10 cellular contexts compared by ENCODE assay signal in the genomic region with DNA sequence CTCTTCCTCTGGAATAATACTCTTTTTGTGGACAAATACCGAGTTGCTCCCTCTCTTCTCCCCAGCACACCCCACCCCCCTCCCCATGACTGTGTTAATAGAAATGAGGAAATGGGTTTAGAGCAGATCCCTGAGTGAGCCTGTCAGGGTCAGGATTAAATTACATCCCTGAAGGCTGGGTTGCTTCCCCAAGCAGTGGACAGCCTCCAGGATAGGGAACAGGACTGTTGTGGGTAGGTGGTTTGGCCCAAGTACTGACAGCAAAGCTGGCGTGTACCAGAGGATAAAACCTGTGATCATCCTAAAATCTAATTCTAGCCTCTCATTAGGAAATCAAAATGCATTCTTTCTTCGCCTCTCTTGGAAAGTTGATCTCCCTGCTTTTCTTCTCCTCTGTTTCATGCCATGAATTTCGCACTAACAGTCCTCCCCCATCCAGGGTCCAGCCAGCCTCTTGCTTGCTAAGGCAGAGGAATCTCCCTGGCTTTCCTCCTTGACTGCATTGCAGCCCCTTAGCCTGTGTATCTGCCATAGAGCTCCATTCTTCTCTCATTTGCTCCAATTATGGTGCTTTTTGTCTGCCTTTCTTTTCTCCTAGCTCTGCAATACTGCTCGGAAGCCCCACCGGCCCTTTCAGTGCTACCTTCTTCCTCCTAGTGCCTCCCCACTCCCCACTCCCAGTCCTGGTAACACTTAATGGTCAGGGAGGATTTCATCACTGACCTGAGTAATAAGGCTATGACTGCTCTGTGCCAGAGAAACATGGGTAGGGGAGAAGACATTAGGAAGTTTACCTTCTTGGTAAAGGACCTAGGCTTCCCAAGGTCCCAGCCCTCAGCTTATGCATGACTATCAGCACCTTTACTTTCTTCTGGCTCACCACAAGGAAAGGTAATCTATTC. TPM values are rescaled to one million over a fixed set of nuclear protein-coding genes. Genes with fewer than 3 reads are reported as not detected.
A peak's percentile ranks its signal among the peaks of the same experiment; 100 is the strongest.
DNase-seq lines count a peak whose midpoint lies in the region; ATAC-seq and TF ChIP-seq lines count a peak whose summit lies in the region.
"Had no signal": no experiment of that assay in that cellular context is flagged by ENCODE, and none has a peak within 500 bp of the region (broad histone marks: within the 10 kb centered on the region; RNA-seq: fewer than 3 reads in every experiment).

No MANE protein-coding gene starts in this region.

- H3K27me3 ChIP-seq in GM23248 (replicated peaks; ENCODE audit: insufficient read depth) (no peaks in the 10 kb centered on the region), SJCRH30 (no peaks in the 10 kb centered on the region)

- 78 to 79% methylated on average over 6 of the region's 6 CpGs for WGBS in GM23248 (ENCODE audit: low coverage in 1 of 2, low lambda C conversion rate in 2 of 2, missing lambda C conversion rate in 2 of 2), 2 experiments

- POLR2A ChIA-PET in HEK293T (lab: Yijun Ruan, JAX), result no interaction called here

- ATAC-seq in sciatic nerve, result peak; percentile 77

- H3K4me1 ChIP-seq in GM23248 (ENCODE audit: insufficient read depth), result peaks cover 25% of the 10 kb centered on the region
- peaks cover 32% of the 10 kb centered on the region for H3K4me1 ChIP-seq in SJCRH30

- no peaks in the 10 kb centered on the region for H3K9me2 ChIP-seq in GM23248 (ENCODE audit: insufficient read depth)

- intact Hi-C loops in sciatic nerve (cut with DNase I), result loop anchor here (10.0 kb wide), 1 partner anchor 78 kb away; no protein-coding TSS in a partner anchor

- no peaks in the 10 kb centered on the region for H4K20me1 ChIP-seq in GM23248 (ENCODE audit: insufficient read depth)

- H3K9me3 ChIP-seq in GM23248 (ENCODE audit: low read depth) (no peaks in the 10 kb centered on the region), SJCRH30 (replicated peaks) (no peaks in the 10 kb centered on the region)

- CTCF ChIA-PET in HEK293T (lab: Yijun Ruan, JAX), result no interaction called here

- H3K27ac ChIP-seq in GM23248 (peak overlapping the region; percentile 48), SJCRH30 (no peak overlapping the region; the same call in 1 of the 2 replicates)

- peaks cover 40% of the 10 kb centered on the region for H3F3A ChIP-seq in GM23248 (ENCODE audit: insufficient read depth)

- no peak overlapping the region for H3K4me3 ChIP-seq in GM23248
- no peak overlapping the region for H3K4me3 ChIP-seq in SJCRH30

- peak; percentile 72 for DNase-seq in GM23248
- peak; percentile 38 to 58 for DNase-seq in SJCRH30
- DNase-seq in fibroblast of gingiva (ENCODE audit: low read depth), result peak; percentile 94
- no peak for DNase-seq in sciatic nerve (ENCODE audit: low spot score)
- DNase-seq in iPS-NIHi11 (ENCODE audit: low spot score), result no peak
- no peak for DNase-seq in HEK293T (ENCODE audit: extremely low spot score)
- no peak for DNase-seq in NCI-H2107 (lab: John Stamatoyannopoulos, UW)
- no peak for DNase-seq in activated CD4-positive, alpha-beta T cell treated with anti-CD3 and anti-CD28 coated beads for 1 hour
- DNase-seq: substantia nigra had no signal

- peaks cover 25% of the 10 kb centered on the region for H3K79me2 ChIP-seq in GM23248 (ENCODE audit: insufficient read depth)

- no peak overlapping the region for H3K9ac ChIP-seq in GM23248

- no peaks in the 10 kb centered on the region for H3K36me3 ChIP-seq in GM23248 (ENCODE audit: low read depth)
- H3K36me3 ChIP-seq in SJCRH30, result peaks cover 2% of the 10 kb centered on the region; the same call in 1 of the 2 replicates

- H3K4me2 ChIP-seq in GM23248 (ENCODE audit: unreplicated experiment), result peak overlapping the region; percentile 9

- no peak overlapping the region for H2AFZ ChIP-seq in GM23248

- in situ Hi-C loops in GM23248 (cut with MboI), result no loop called here

TF ChIP-seq in HEK293T, 16 proteins besides CTCF, POLR2A, EP300 and RAD21:
- TF ChIP-seq CTBP1 (IDR thresholded peaks at IDR 0.05; ENCODE audit: borderline replicate concordance), result no peak
- no peak for TF ChIP-seq FOXK2 (IDR thresholded peaks at IDR 0.05)

RNA-seq across cellular contexts. Expression of gene LRRC4, which starts 8.4 kb away (rescaled TPM):
- 0.32 and 0.51 TPM in 2 replicates for total RNA-seq in GM23248 (2014; rRNA removed; shearing (Covaris generic))
- 0.13 TPM in 1 of 2 replicates, not detected in the other for polyA plus RNA-seq in GM23248 (2016; fragmentation: Nextera tagmentation; extraction: Ambion mirVana)
- 1.4 and 2.1 TPM in 2 replicates for total RNA-seq in SJCRH30 (2014; rRNA removed; shearing (Covaris generic))
- 14.7 TPM for total RNA-seq in sciatic nerve
- total RNA-seq: SK-MEL-5 had no signal

Comparison
In these comparisons a context has a peak if more than half of its experiments do, and no peak if none do; other contexts are left out.
1. DNase-seq: peak in GM23248 (single experiment), SJCRH30 (2 of 2) and fibroblast of gingiva (single experiment); none in sciatic nerve (single experiment), iPS-NIHi11 (single experiment), HEK293T (single experiment), NCI-H2107 (single experiment) and activated CD4-positive, alpha-beta T cell treated with anti-CD3 and anti-CD28 coated beads for 1 hour (single experiment).